Comparison of ENCODE assay signal across 21 cellular contexts in the genomic region with DNA sequence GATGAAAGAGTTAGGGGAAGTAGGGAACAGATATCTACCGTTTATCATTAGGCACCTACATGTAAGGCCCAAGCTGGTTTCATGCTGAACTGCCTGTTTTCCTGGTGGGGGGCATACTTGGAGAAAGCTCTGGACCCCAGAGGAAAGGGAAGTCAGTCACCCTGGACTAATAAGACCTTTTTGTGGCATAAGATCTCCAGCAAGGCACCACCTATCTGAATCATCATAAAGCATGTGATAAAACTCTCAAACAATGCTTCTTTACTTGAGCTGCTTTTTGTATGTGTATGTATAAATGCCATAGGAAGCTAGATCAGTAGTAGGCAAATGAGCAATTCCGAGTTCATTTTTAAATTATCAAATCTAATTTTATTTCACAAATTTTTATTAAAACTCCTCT.
A peak's percentile ranks its signal among the peaks of the same experiment; 100 is the strongest.
DNase-seq lines count a peak whose midpoint lies in the region; ATAC-seq and TF ChIP-seq lines count a peak whose summit lies in the region.
"Had no signal": no experiment of that assay in that cellular context is flagged by ENCODE, and none has a peak within 500 bp of the region (broad histone marks: within the 10 kb centered on the region; RNA-seq: fewer than 3 reads in every experiment).

No MANE protein-coding gene starts in this region.

- no peaks in the 10 kb centered on the region for H3K27me3 ChIP-seq in thyroid gland
- H3K27me3 ChIP-seq: MG63, SJCRH30, tibial nerve had no signal

- peaks cover 2% of the 10 kb centered on the region for H3K36me3 Mint-ChIP-seq in chondrocyte (ENCODE audit: low read depth)
- H3K36me3 Mint-ChIP-seq: CD14-positive monocyte had no signal

- no peaks in the 10 kb centered on the region for H3K27me3 Mint-ChIP-seq in chondrocyte (ENCODE audit: low read depth)
- H3K27me3 Mint-ChIP-seq: activated CD8-positive, alpha-beta T cell treated with anti-CD3 and anti-CD28 coated beads for 36 hours had no signal

- peaks cover 46 to 60% of the 10 kb centered on the region in 2 donors for H3K4me1 ChIP-seq in thyroid gland
- H3K4me1 ChIP-seq: psoas muscle, SJCRH30 had no signal

- H3K36me3 ChIP-seq in thyroid gland = no peaks in the 10 kb centered on the region
- H3K36me3 ChIP-seq: MG63, tibial nerve had no signal

- peak overlapping the region; percentile 89 for H3K27ac Mint-ChIP-seq in chondrocyte (ENCODE audit: unreplicated experiment)
- H3K27ac Mint-ChIP-seq: activated CD8-positive, alpha-beta T cell treated with anti-CD3 and anti-CD28 coated beads for 36 hours; activated T-helper 2 cell treated with anti-CD3 and anti-CD28 coated beads, Interferon-gamma antibody, Interleukin-2, Interleukin-4, amounts not matched to agents 10 μg/mL and 5 μg/mL and 100 μg/mL, durations not matched to agents 14 hours and 24 hours and 36 hours; CD14-positive monocyte had no signal

- DNase-seq in NCI-H226 (peak; percentile 26), chondrocyte (ENCODE audit: low spot score) (no peak), iris pigment epithelial cell (ENCODE audit: low read depth) (peak; percentile 82), thyroid gland (no peak), NCI-H1092 (lab: John Stamatoyannopoulos, UW) (no peak), iPS-NIHi11 (ENCODE audit: low spot score) (no peak)
- DNase-seq: activated CD8-positive, alpha-beta T cell treated with anti-CD3 and anti-CD28 coated beads for 36 hours; aorta; DMS79 treated with DMSO at 0.1 percent for 48 hours; effector CD4-positive, alpha-beta T cell; kidney glomerular epithelial cell; MG63; psoas muscle; SJCRH30; stimulated activated CD4-positive, alpha-beta T cell treated with anti-CD3 and anti-CD28 coated beads, Interleukin-1b, Interleukin-23, amount 100 ng/mL, for 48 hours; stimulated activated CD8-positive, alpha-beta memory T cell treated with anti-CD3 and anti-CD28 coated beads, Interleukin-4, amount 100 ng/mL, for 48 hours had no signal

- no peaks in the 10 kb centered on the region for H3K9me3 Mint-ChIP-seq in chondrocyte (ENCODE audit: low read depth)
- H3K9me3 Mint-ChIP-seq: activated CD8-positive, alpha-beta T cell treated with anti-CD3 and anti-CD28 coated beads for 36 hours; activated T-helper 2 cell treated with anti-CD3 and anti-CD28 coated beads, Interferon-gamma antibody, Interleukin-2, Interleukin-4, amounts not matched to agents 10 μg/mL and 5 μg/mL and 100 μg/mL, durations not matched to agents 14 hours and 24 hours and 36 hours had no signal

- no peak overlapping the region for H3K4me3 ChIP-seq in thyroid gland (replicated peaks in 1 of 3)
- H3K4me3 ChIP-seq: MG63, psoas muscle, SJCRH30, tibial nerve had no signal

- TF ChIP-seq CTCF in chondrocyte (IDR thresholded peaks at IDR 0.05) (no peak), thyroid gland (IDR thresholded peaks at IDR 0.05) (no peak)

- H3K9me3 ChIP-seq in thyroid gland = no peaks in the 10 kb centered on the region
- H3K9me3 ChIP-seq: MG63, psoas muscle, SJCRH30, tibial nerve had no signal

- H3K4me1 Mint-ChIP-seq in chondrocyte (ENCODE audit: low read depth) = peaks cover 61% of the 10 kb centered on the region
- H3K4me1 Mint-ChIP-seq: CD14-positive monocyte had no signal

- intact Hi-C loops in thyroid gland (cut with DNase I) = no loop called here

- H3K4me3 Mint-ChIP-seq in chondrocyte (ENCODE audit: unreplicated experiment) = no peak overlapping the region
- H3K4me3 Mint-ChIP-seq: activated CD8-positive, alpha-beta T cell treated with anti-CD3 and anti-CD28 coated beads for 36 hours; CD14-positive monocyte had no signal

- no peak for TF ChIP-seq POLR2A in thyroid gland (IDR thresholded peaks at IDR 0.05)

- ATAC-seq in GM19035 (IDR thresholded peaks at IDR 0.05; ENCODE audit: unreplicated experiment) (no peak), HG02970 (IDR thresholded peaks at IDR 0.05; ENCODE audit: low FRiP score, unreplicated experiment) (no peak)
- ATAC-seq: activated CD8-positive, alpha-beta T cell treated with anti-CD3 and anti-CD28 coated beads for 36 hours; psoas muscle had no signal

- H3K27ac ChIP-seq in thyroid gland = peak overlapping the region in 2 of 3 donors; percentile 12 to 41
- H3K27ac ChIP-seq: psoas muscle, SJCRH30 had no signal

- 79 to 82% methylated on average over 2 of the region's 2 CpGs for WGBS in thyroid gland, 2 donors

Comparison
In these comparisons a context has a peak if more than half of its experiments do, and no peak if none do; other contexts are left out.
1. DNase-seq: peak in NCI-H226 (single experiment) and iris pigment epithelial cell (single experiment); none in chondrocyte (single experiment), thyroid gland (0 of 2), NCI-H1092 (single experiment) and iPS-NIHi11 (single experiment).